ENCODE assay signal across 13 cellular contexts in genomic region chr2:100222844-100223243, GRCh38.
"Had no signal": no experiment of that assay in that cellular context is flagged by ENCODE, and none has a peak within 500 bp of the region (broad histone marks: within the 10 kb centered on the region; RNA-seq: fewer than 3 reads in every experiment).

No MANE protein-coding gene starts in this region.

- H3K27ac Mint-ChIP-seq: activated CD8-positive, alpha-beta T cell treated with anti-CD3 and anti-CD28 coated beads, Interleukin-2, amount 10 ng/mL, durations not matched to agents 7 days and 5 days; activated naive CD4-positive, alpha-beta T cell treated with anti-CD3 and anti-CD28 coated beads, Interleukin-2, amount 50 U/mL, for 72 hours; memory B cell had no signal

- H3K9me3 Mint-ChIP-seq: memory B cell; naive thymus-derived CD8-positive, alpha-beta T cell had no signal

- H3K36me3 Mint-ChIP-seq: activated naive CD4-positive, alpha-beta T cell treated with anti-CD3 and anti-CD28 coated beads, Interleukin-2, amount 50 U/mL, for 72 hours had no signal

- DNase-seq: activated CD4-positive, alpha-beta T cell treated with anti-CD3 and anti-CD28 coated beads for 4 hours; activated CD8-positive, alpha-beta memory T cell treated with anti-CD3 and anti-CD28 coated beads, Interleukin-2, amount 50 U/mL, for 4 hours; activated CD8-positive, alpha-beta T cell treated with anti-CD3 and anti-CD28 coated beads, Interleukin-2, amount 10 ng/mL, durations not matched to agents 7 days and 5 days; activated gamma-delta T cell; activated T-cell treated with anti-CD3 and anti-CD28 coated beads, Interleukin-2, amount 50 U/mL, for 48 hours; hippocampal formation; naive thymus-derived CD8-positive, alpha-beta T cell; pancreas; stimulated activated CD4-positive, alpha-beta T cell treated with anti-CD3 and anti-CD28 coated beads, Interleukin-12 subunit alpha, Interleukin-12 subunit beta, amount 100 ng/mL, for 4 hours; stimulated activated CD4-positive, alpha-beta T cell treated with anti-CD3 and anti-CD28 coated beads, Interleukin-2, amount 100 ng/mL, for 24 hours had no signal

- H3K4me1 Mint-ChIP-seq: naive thymus-derived CD8-positive, alpha-beta T cell had no signal

- H3K4me3 Mint-ChIP-seq: activated CD8-positive, alpha-beta T cell treated with anti-CD3 and anti-CD28 coated beads, Interleukin-2, amount 10 ng/mL, durations not matched to agents 7 days and 5 days; memory B cell; naive thymus-derived CD8-positive, alpha-beta T cell had no signal

- ATAC-seq: activated CD8-positive, alpha-beta T cell treated with anti-CD3 and anti-CD28 coated beads, Interleukin-2, amount 10 ng/mL, durations not matched to agents 7 days and 5 days; activated naive CD4-positive, alpha-beta T cell treated with anti-CD3 and anti-CD28 coated beads, Interleukin-2, amount 50 U/mL, for 72 hours; left lobe of liver; naive thymus-derived CD8-positive, alpha-beta T cell; pancreas had no signal
